17 cellular contexts compared by ENCODE assay signal in genomic region chr4:165234766-165235165, GRCh38. TPM values are rescaled to one million over a fixed set of nuclear protein-coding genes. Genes with fewer than 3 reads are reported as not detected.
DNase-seq lines count a peak whose midpoint lies in the region; FAIRE-seq and TF ChIP-seq lines count a peak whose summit lies in the region.
"Had no signal": no experiment of that assay in that cellular context is flagged by ENCODE, and none has a peak within 500 bp of the region (broad histone marks: within the 10 kb centered on the region; RNA-seq: fewer than 3 reads in every experiment).

No MANE protein-coding gene starts in this region.

- H3K36me3 ChIP-seq in H1 (ENCODE audit: control insufficient read depth in 2 of 4, insufficient read depth in 4 of 4, low read length in 3 of 4) (peaks cover 0 to 3% (median 0%) of the 10 kb centered on the region in 4 experiments; a peak in 1 of 8 replicates), mesenchymal stem cell (ENCODE audit: control insufficient read depth in 1 of 2, insufficient read depth in 2 of 2, low read depth in 1 of 2, low read length in 2 of 2) (peaks cover 0 to 3% of the 10 kb centered on the region in 2 experiments)

- no peak overlapping the region for H3K4me3 ChIP-seq in H1 (ENCODE audit: extremely low read depth in 1 of 4, insufficient read depth in 2 of 4, low read depth in 3 of 4, low read length in 4 of 4)
- no peak overlapping the region for H3K4me3 ChIP-seq in mesenchymal stem cell (ENCODE audit: insufficient read depth in 1 of 2, low read depth in 1 of 2, low read length in 2 of 2)

- H3K56ac ChIP-seq in H1 (replicated peaks; ENCODE audit: insufficient read length, low read depth, low read length): no peak overlapping the region

- H2AFZ ChIP-seq in H1 (ENCODE audit: low read length) (no peak overlapping the region), mesenchymal stem cell (ENCODE audit: low read depth, low read length) (no peak overlapping the region)

- H2AK5ac ChIP-seq in H1 (ENCODE audit: low read depth, low read length) (no peak overlapping the region), mesenchymal stem cell (ENCODE audit: low read length, severe bottlenecking) (no peak overlapping the region)

- H4K91ac ChIP-seq in H1 (replicated peaks; ENCODE audit: insufficient read length, low read length): no peak overlapping the region
- no peak overlapping the region for H4K91ac ChIP-seq in mesenchymal stem cell (ENCODE audit: low read length)

- no peak for FAIRE-seq in H1 (lab: Jason Lieb, UNC)
- FAIRE-seq: GM12892 had no signal

- DNase-seq in MV-4-11 (lab: John Stamatoyannopoulos, UW) (peak; percentile 62), H1 (ENCODE audit: low read depth in 1 of 2, low spot score in 2 of 2) (no peak), iPS-NIHi7 (ENCODE audit: extremely low spot score) (no peak), mesenchymal stem cell (no peak)
- no peak for DNase-seq in activated CD4-positive, alpha-beta T cell treated with anti-CD3 and anti-CD28 coated beads, Interleukin-2, amount 50 U/mL, for 1 hour
- DNase-seq: C1 segment of cervical spinal cord; Calu3; CD4-positive, alpha-beta memory T cell; COR-L47; DMS53; DMS79 treated with DMSO at 0.1 percent for 48 hours; GF-D8; GOT3; H7; HCEC 1CT had no signal

- H4K8ac ChIP-seq in H1 (ENCODE audit: extremely low read depth, insufficient read depth, low read length) (no peak overlapping the region), mesenchymal stem cell (ENCODE audit: low read length) (no peak overlapping the region)

- no peak overlapping the region for H3K18ac ChIP-seq in H1 (ENCODE audit: extremely low read depth, low read length)
- H3K18ac ChIP-seq in mesenchymal stem cell (ENCODE audit: low read depth in 1 of 2, low read length in 2 of 2): no peak overlapping the region

- no peaks in the 10 kb centered on the region; a peak in 1 of 4 replicates for H3K79me2 ChIP-seq in H1 (ENCODE audit: control insufficient read depth in 1 of 2, insufficient read depth in 2 of 2, low read length in 2 of 2)

- H2BK20ac ChIP-seq in H1 (ENCODE audit: low read length): no peak overlapping the region

- H3K4me1 ChIP-seq in H1 (replicated peaks in 1 of 4; ENCODE audit: control insufficient read depth in 3 of 4, insufficient read depth in 4 of 4, low read length in 3 of 4) (no peaks in the 10 kb centered on the region; a peak in 1 of 7 replicates), mesenchymal stem cell (ENCODE audit: control insufficient read depth, insufficient read depth, low read depth, low read length) (no peaks in the 10 kb centered on the region)

- POLR2A ChIA-PET in H1 (lab: Charles Lee; ENCODE audit: partially characterized antibody): no interaction called here

- 94% methylated on average over 5 of the region's 5 CpGs; no CpG with 5 or more reads in 1 of the 2 experiments for WGBS in H1 (ENCODE audit: extremely low coverage in 1 of 2, insufficient coverage in 1 of 2, insufficient read length in 1 of 2, insufficient replicate concordance in 2 of 2, low coverage in 1 of 2, low lambda C conversion rate in 2 of 2, missing lambda C conversion rate in 1 of 2), 2 experiments
- 99% methylated on average over 3 of the region's 5 CpGs for WGBS in mesenchymal stem cell

- H3K4ac ChIP-seq in H1 (replicated peaks; ENCODE audit: insufficient read length, low read depth, low read length) (no peak overlapping the region), mesenchymal stem cell (ENCODE audit: low read depth in 1 of 2, low read length in 2 of 2) (no peak overlapping the region)

- no peaks in the 10 kb centered on the region for H3K23me2 ChIP-seq in H1 (ENCODE audit: low read depth, low read length)

- H3K14ac ChIP-seq in H1 (ENCODE audit: insufficient read length) (no peak overlapping the region), mesenchymal stem cell (ENCODE audit: low read length in 2 of 2) (no peak overlapping the region)

- H2BK15ac ChIP-seq in H1 (ENCODE audit: low read length) (no peak overlapping the region), mesenchymal stem cell (ENCODE audit: low read depth, poor library complexity, severe bottlenecking) (no peak overlapping the region)

- H3K23ac ChIP-seq in H1 (ENCODE audit: insufficient read length) (no peak overlapping the region), mesenchymal stem cell (ENCODE audit: low read length in 2 of 2) (no peak overlapping the region)

- H3K27ac ChIP-seq in H1 (ENCODE audit: low read depth, low read length): no peak overlapping the region
- H3K27ac ChIP-seq in mesenchymal stem cell (ENCODE audit: low read length, poor library complexity, severe bottlenecking): no peak overlapping the region

- H3K9me3 ChIP-seq in H1 (ENCODE audit: insufficient read depth in 2 of 2, low read depth in 1 of 2, low read length in 1 of 2) (no peaks in the 10 kb centered on the region), mesenchymal stem cell (ENCODE audit: control insufficient read depth, low read length) (no peaks in the 10 kb centered on the region)

- TF ChIP-seq EP300 in Ishikawa (IDR thresholded peaks at IDR 0.05; ENCODE audit: borderline replicate concordance) (no peak), H1 (IDR thresholded peaks at IDR 0.05; ENCODE audit: borderline replicate concordance in 1 of 2, low read depth in 2 of 2, low read length in 2 of 2) (no peak)

- no peaks in the 10 kb centered on the region for H3K27me3 ChIP-seq in H1 (replicated peaks in 1 of 4; ENCODE audit: control insufficient read depth in 3 of 4, extremely low read depth in 1 of 4, insufficient read depth in 3 of 4, low read length in 3 of 4)
- H3K27me3 ChIP-seq in mesenchymal stem cell (ENCODE audit: control insufficient read depth in 1 of 2, insufficient read depth in 1 of 2, low read length in 2 of 2): no peaks in the 10 kb centered on the region

- no peak for TF ChIP-seq CTCF in H1 (IDR thresholded peaks at IDR 0.05; ENCODE audit: control extremely low read depth in 1 of 3, insufficient read depth in 1 of 3, low read depth in 1 of 3, low read length in 3 of 3)

- H2BK12ac ChIP-seq in H1 (ENCODE audit: low read depth, low read length): no peak overlapping the region
- H2BK12ac ChIP-seq in mesenchymal stem cell (ENCODE audit: low read length in 2 of 2): no peak overlapping the region

- CTCF ChIA-PET in H1 (lab: Charles Lee; ENCODE audit: partially characterized antibody): interaction anchor here (0.6 kb wide), 1 partner anchor 1366 kb away, joined by 3 read pairs; no protein-coding TSS in a partner anchor

- no peak overlapping the region for H2BK120ac ChIP-seq in H1 (replicated peaks; ENCODE audit: low read depth, low read length)
- no peak overlapping the region for H2BK120ac ChIP-seq in mesenchymal stem cell (ENCODE audit: low read depth, low read length)

- TF ChIP-seq RAD21 in Ishikawa (IDR thresholded peaks at IDR 0.05; ENCODE audit: low read depth) (no peak), H1 (IDR thresholded peaks at IDR 0.05 in 1 of 2, conservative IDR thresholded peaks at IDR 0.05 in 1 of 2; ENCODE audit: low read depth in 2 of 2, low read length in 2 of 2) (no peak)

- H3K9ac ChIP-seq in H1 (replicated peaks in 1 of 4; ENCODE audit: extremely low read depth in 1 of 4, low read depth in 3 of 4, low read length in 3 of 4): no peak overlapping the region
- H3K9ac ChIP-seq in mesenchymal stem cell (ENCODE audit: low read length): no peak overlapping the region

- no peaks in the 10 kb centered on the region for H3K79me1 ChIP-seq in H1 (ENCODE audit: low read depth, low read length)
- H3K79me1 ChIP-seq in mesenchymal stem cell (replicated peaks; ENCODE audit: low read length, poor library complexity, severe bottlenecking): peaks cover 2% of the 10 kb centered on the region

- no peak overlapping the region for H2BK5ac ChIP-seq in H1 (ENCODE audit: low read depth, low read length)
- H2BK5ac ChIP-seq in mesenchymal stem cell (ENCODE audit: low read depth, low read length, poor library complexity, severe bottlenecking): no peak overlapping the region

- H4K20me1 ChIP-seq in H1 (replicated peaks in 1 of 2; ENCODE audit: control insufficient read depth in 1 of 2, insufficient read depth in 2 of 2, low read length in 2 of 2): no peaks in the 10 kb centered on the region

- no peak overlapping the region for H4K5ac ChIP-seq in H1 (ENCODE audit: insufficient read length, low read depth, low read length)

- H3K4me2 ChIP-seq in H1 (ENCODE audit: insufficient read depth in 1 of 2, low read depth in 2 of 2, low read length in 2 of 2) (no peak overlapping the region), mesenchymal stem cell (ENCODE audit: low read length, poor library complexity, severe bottlenecking) (no peak overlapping the region)

- no peak for TF ChIP-seq POLR2A in H1 (IDR thresholded peaks at IDR 0.05; ENCODE audit: control extremely low read depth in 1 of 2, low read depth in 2 of 2, low read length in 2 of 2)

TF ChIP-seq in Ishikawa, 13 proteins besides CTCF, POLR2A, EP300 and RAD21:
- TF ChIP-seq CEBPB (IDR thresholded peaks at IDR 0.05) (peak; percentile 67), TAF1 (IDR thresholded peaks at IDR 0.05; ENCODE audit: low read depth) (no peak), TEAD4 (IDR thresholded peaks at IDR 0.05) (no peak), FOXM1 (IDR thresholded peaks at IDR 0.05; ENCODE audit: borderline replicate concordance, low read depth) (no peak), NFIC (IDR thresholded peaks at IDR 0.05) (no peak)

TF ChIP-seq in H1, 55 proteins besides CTCF, POLR2A, EP300 and RAD21:
- TF ChIP-seq SUZ12 (IDR thresholded peaks at IDR 0.05; ENCODE audit: low read length) (no peak), CEBPB (IDR thresholded peaks at IDR 0.05; ENCODE audit: low read depth, low read length) (peak; percentile 69; the same call in 1 of the 2 replicates)
TF ChIP-seq in H1: peak in this region for 1.

RNA-seq across cellular contexts. Expression of gene KLHL2, which starts 27.4 kb away (rescaled TPM):
- total RNA-seq in H1 (2021; fragmentation: NEBNext Ultra II Directional; extraction: Animal tissue kit (Norgen Biotek cat#: 25700)): 9.9 and 12.0 TPM in 2 replicates
- 3.2 and 5.2 TPM in 2 replicates for polyA plus RNA-seq in H1 (2011; rRNA removed)
- 8.4 TPM for polyA plus RNA-seq in H1 (2011; cell fraction: cytosol; rRNA removed)
- 2.8 TPM for polyA plus RNA-seq in H1 (2011; cell fraction: nucleus; rRNA removed)
- 9.2 to 13.0 TPM (median 11.2 TPM) in 4 replicates for polyA plus RNA-seq in H1 (2012, experiment 1 of 2)
- polyA plus RNA-seq in H1 (2012, experiment 2 of 2): 0.76 TPM
- 5.0 TPM for polyA plus RNA-seq in H1 (2013, experiment 1 of 2)
- polyA plus RNA-seq in H1 (2013, experiment 2 of 2): 5.5 TPM
- polyA minus RNA-seq in H1 (2011; rRNA and poly(A)+ RNA removed): 6.1 and 9.1 TPM in 2 replicates
- 5.6 TPM for polyA minus RNA-seq in H1 (2011; cell fraction: cytosol; rRNA and poly(A)+ RNA removed)
- polyA minus RNA-seq in H1 (2011; cell fraction: nucleus; rRNA and poly(A)+ RNA removed): 9.6 TPM
- polyA plus RNA-seq in mesenchymal stem cell (2013, experiment 1 of 2): 7.5 TPM
- polyA plus RNA-seq in mesenchymal stem cell (2013, experiment 2 of 2): 7.2 TPM
